Comparison of ENCODE assay signal across 8 cellular contexts in genomic region chrX:40539214-40540142, GRCh38. TPM values are rescaled to one million over a fixed set of nuclear protein-coding genes. Genes with fewer than 3 reads are reported as not detected.
A peak's percentile ranks its signal among the peaks of the same experiment; 100 is the strongest.
DNase-seq lines count a peak whose midpoint lies in the region; ATAC-seq and TF ChIP-seq lines count a peak whose summit lies in the region.

No MANE protein-coding gene starts in this region.

- CTCF ChIA-PET in BJ (lab: Yijun Ruan, JAX) = interaction anchor here (0.7 to 1.8 kb wide), 4 partner anchors 8 to 221 kb away, joined by 3 to 6 read pairs (median 3); no protein-coding TSS in a partner anchor

- 0 out of 2 replicates have a peak, but pooled peaks have one; percentile 3 for TF ChIP-seq CTCF in BJ (IDR thresholded peaks at IDR 0.05; ENCODE audit: insufficient read depth, low read depth, low read length)
- TF ChIP-seq CTCF in WI38 (IDR thresholded peaks at IDR 0.05; ENCODE audit: low read depth, low read length) = 0 out of 2 replicates have a peak, but pooled peaks have one; percentile 7
- TF ChIP-seq CTCF in cardiac fibroblast (IDR thresholded peaks at IDR 0.05; ENCODE audit: low read depth, low read length) = no peak

- H3K27ac ChIP-seq in Karpas-422 (ENCODE audit: low read length) = no peak overlapping the region

- H4K20me1 ChIP-seq in Karpas-422 (ENCODE audit: insufficient read depth, low read depth, low read length) = no peaks in the 10 kb centered on the region

- H3K36me3 ChIP-seq in BJ (ENCODE audit: control insufficient read depth, insufficient read depth, low read length) = no peaks in the 10 kb centered on the region
- no peaks in the 10 kb centered on the region for H3K36me3 ChIP-seq in Karpas-422 (ENCODE audit: insufficient read depth, low read length)

- H2AFZ ChIP-seq in Karpas-422 (ENCODE audit: low read length) = peak overlapping the region; percentile 74; the same call in 1 of the 2 replicates

- peak overlapping the region; percentile 52 for H3K4me2 ChIP-seq in Karpas-422 (ENCODE audit: low read depth, low read length, poor library complexity, severe bottlenecking)

- no peaks in the 10 kb centered on the region for H3K79me2 ChIP-seq in Karpas-422 (ENCODE audit: low read length)

- peak overlapping the region; percentile 41 for H3K9ac ChIP-seq in Karpas-422 (ENCODE audit: low read length)

- H3K4me1 ChIP-seq in Karpas-422 (ENCODE audit: low read length) = peaks cover 6% of the 10 kb centered on the region

- POLR2A ChIA-PET in BJ (lab: Charles Lee) = no interaction called here

- H3K27me3 ChIP-seq in BJ (ENCODE audit: control insufficient read depth, insufficient read depth, low read length) (no peaks in the 10 kb centered on the region), Karpas-422 (ENCODE audit: low read length) (no peaks in the 10 kb centered on the region)

- no peaks in the 10 kb centered on the region for H3K9me3 ChIP-seq in Karpas-422 (ENCODE audit: low read length)

- ATAC-seq in GM19395 (IDR thresholded peaks at IDR 0.05; ENCODE audit: unreplicated experiment) (peak; percentile 80), HG02981 (IDR thresholded peaks at IDR 0.05; ENCODE audit: unreplicated experiment) (no peak)

- DNase-seq in BJ (ENCODE audit: low read depth) = peak; percentile 23
- peak; percentile 85 for DNase-seq in Karpas-422
- DNase-seq in cardiac fibroblast (ENCODE audit: low read depth in 2 of 2) = peak; percentile 71 to 72
- DNase-seq in myocyte (ENCODE audit: low read depth) = peak; percentile 36
- DNase-seq in stimulated activated naive CD4-positive, alpha-beta T cell (lab: John Stamatoyannopoulos, UW) = peak; percentile 23 to 69 (median 62)

- H3K4me3 ChIP-seq in BJ (ENCODE audit: low read depth, low read length) = no peak overlapping the region
- H3K4me3 ChIP-seq in Karpas-422 (ENCODE audit: low read length) = peak overlapping the region; percentile 40; the same call in 1 of the 2 replicates
- no peak overlapping the region for H3K4me3 ChIP-seq in WI38 (ENCODE audit: low read depth, low read length)
- H3K4me3 ChIP-seq in cardiac fibroblast (replicated peaks in 1 of 2; ENCODE audit: low read depth in 2 of 2, low read length in 2 of 2) = no peak overlapping the region

- H3K9me2 ChIP-seq in Karpas-422 (replicated peaks; ENCODE audit: insufficient read depth, low read length) = no peaks in the 10 kb centered on the region

RNA-seq across cellular contexts. Expression of gene ATP6AP2, which starts 41.3 kb away (rescaled TPM):
- 297 and 390 TPM in 2 replicates for polyA plus RNA-seq in BJ (2011; rRNA removed)
- 56.8 and 67.1 TPM in 2 replicates for polyA minus RNA-seq in BJ (2011; rRNA and poly(A)+ RNA removed)
- 42.0 and 86.1 TPM in 2 replicates for total RNA-seq in Karpas-422 (2014; rRNA removed; shearing (Covaris generic); ENCODE audit: low replicate concordance)
- total RNA-seq in myocyte = 98.7 and 104 TPM in 2 replicates
- polyA plus RNA-seq in myocyte (2012) = 144 TPM

Comparison
In these comparisons a context has a peak if more than half of its experiments do, and no peak if none do; other contexts are left out.
1. DNase-seq: peak in every context shown above with its lines; median percentile 85 in Karpas-422; 72 in cardiac fibroblast; 62 in stimulated activated naive CD4-positive, alpha-beta T cell; 36 in myocyte; 23 in BJ.